1 cellular context compared by ENCODE assay signal in the genomic region with DNA sequence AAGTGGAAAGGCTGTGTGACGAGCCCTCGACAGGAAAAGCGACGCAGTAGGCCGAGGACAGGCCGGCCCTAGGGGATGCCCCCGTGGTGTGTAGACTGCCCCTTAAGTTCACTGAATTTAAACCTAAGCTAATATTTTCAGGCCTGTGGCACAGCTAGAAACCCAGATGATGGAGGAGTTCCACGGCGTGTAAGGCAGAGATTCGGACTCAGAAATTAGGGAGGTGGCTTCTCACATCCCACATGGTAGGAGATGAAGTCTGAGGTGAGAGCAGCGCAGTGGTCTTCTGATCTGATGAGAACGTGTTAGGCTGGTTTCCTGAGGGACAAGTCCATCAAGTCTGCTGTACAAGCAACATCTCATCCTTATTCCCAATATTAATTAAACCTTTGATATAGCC.
A peak's percentile ranks its signal among the peaks of the same experiment; 100 is the strongest.
TF ChIP-seq lines count a peak whose summit lies in the region.

No MANE protein-coding gene starts in this region.

TF ChIP-seq in GM12878, 131 proteins besides CTCF, POLR2A, EP300 and RAD21:
- no peak for TF ChIP-seq HDGF (IDR thresholded peaks at IDR 0.05)
- TF ChIP-seq POLR2AphosphoS5 (IDR thresholded peaks at IDR 0.05; ENCODE audit: low read length): peak; percentile 40; the same call in 1 of the 2 replicates
